ENCODE assay signal across 8 cellular contexts in the genomic region with DNA sequence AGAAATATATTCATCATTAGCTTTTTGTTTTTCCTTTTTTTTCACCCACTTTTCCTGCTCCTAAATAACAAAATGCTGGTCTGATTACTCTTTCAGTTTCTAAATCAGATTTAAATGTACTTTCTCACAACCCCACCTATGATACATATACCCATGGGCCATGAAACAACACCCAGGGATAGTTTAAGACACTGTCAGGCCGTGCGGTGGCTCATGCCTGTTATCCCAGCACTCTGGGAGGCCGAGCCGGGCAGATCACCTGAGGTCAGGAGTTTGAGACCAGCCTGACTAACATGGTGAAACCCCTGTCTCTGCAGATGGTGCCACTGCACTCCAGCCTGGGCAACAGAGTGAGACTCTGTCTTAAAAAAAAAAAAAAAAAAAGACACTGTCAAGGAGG. TPM values are rescaled to one million over a fixed set of nuclear protein-coding genes. Genes with fewer than 3 reads are reported as not detected.
DNase-seq lines count a peak whose midpoint lies in the region; ATAC-seq and TF ChIP-seq lines count a peak whose summit lies in the region.
"Not testable (repeated sequence)": the region's sequence is repeated elsewhere in the genome, so short reads cannot be mapped to it uniquely, and the experiment has no call there.

No MANE protein-coding gene starts in this region.

- intact Hi-C loops in activated CD4-positive, alpha-beta T cell treated with anti-CD3 and anti-CD28 coated beads for 36 hours (cut with DNase I, micrococcal nuclease), result loop anchor here in 1 of 2 experiments (2.0 to 5.0 kb wide), 4 partner anchors 169 to 567 kb away; partner anchors contain the start of genes BBOF1, DCAF4 and ENTPD5
- intact Hi-C loops in transverse colon (cut with DNase I; ENCODE audit: low total_unique reads), result not testable (repeated sequence)

- peak overlapping the region; percentile 48 for H3K27ac Mint-ChIP-seq in activated CD4-positive, alpha-beta T cell treated with anti-CD3 and anti-CD28 coated beads for 36 hours
- H3K27ac Mint-ChIP-seq in brain, result peak overlapping the region; percentile 77 to 98 (median 91)
- not testable (repeated sequence) for H3K27ac Mint-ChIP-seq in osteocyte (ENCODE audit: unreplicated experiment)

- peak overlapping the region; percentile 81 for H3K4me2 ChIP-seq in GM23248 (ENCODE audit: unreplicated experiment)
- H3K4me2 ChIP-seq in fibroblast of lung (ENCODE audit: extremely low read depth, insufficient read depth, low read length), result peak overlapping the region; percentile 7

- H3K4me3 Mint-ChIP-seq in activated CD4-positive, alpha-beta T cell treated with anti-CD3 and anti-CD28 coated beads for 36 hours, result peak overlapping the region; percentile 18
- H3K4me3 Mint-ChIP-seq in brain, result peak overlapping the region; percentile 47 to 98 (median 95)
- peak overlapping the region; percentile 33 for H3K4me3 Mint-ChIP-seq in osteocyte (ENCODE audit: unreplicated experiment)

- not testable (repeated sequence) for H3K36me3 ChIP-seq in GM23248 (ENCODE audit: low read depth); RWPE2 (ENCODE audit: low read depth); fibroblast of lung (ENCODE audit: control insufficient read depth, insufficient read depth, low read length); liver (ENCODE audit: control insufficient read depth in 4 of 4, insufficient read depth in 3 of 4, low read depth in 1 of 4, low read length in 3 of 4); transverse colon

- H3K27ac ChIP-seq in GM23248, result peak overlapping the region; percentile 99
- H3K27ac ChIP-seq in RWPE2 (ENCODE audit: poor library complexity, severe bottlenecking), result peak overlapping the region; percentile 13
- H3K27ac ChIP-seq in fibroblast of lung (ENCODE audit: insufficient read depth, low read length), result not testable (repeated sequence)
- H3K27ac ChIP-seq in liver (ENCODE audit: low read depth in 1 of 2, low read length in 2 of 2), result peak overlapping the region; percentile 21 to 55
- peak overlapping the region; percentile 75 to 87 (median 86) for H3K27ac ChIP-seq in transverse colon

- TF ChIP-seq POLR2A in transverse colon (IDR thresholded peaks at IDR 0.05), result not testable (repeated sequence)

- not testable (repeated sequence) for TF ChIP-seq EP300 in transverse colon (IDR thresholded peaks at IDR 0.05; ENCODE audit: low read depth)

- ATAC-seq in RWPE2 (ENCODE audit: low read depth); activated CD4-positive, alpha-beta T cell treated with anti-CD3 and anti-CD28 coated beads for 36 hours: not testable (repeated sequence)

- in situ Hi-C loops in GM23248 (cut with MboI), result not testable (repeated sequence)
- in situ Hi-C loops in transverse colon (cut with MboI; ENCODE audit: low pct_ligation_motif_present in 1 of 4, low pct_unique_long_range_greater_than_20kb in 1 of 4, low sequenced_read_pairs in 3 of 4), result loop anchor here in 1 of 4 donors (10.0 kb wide), 1 partner anchor 165 kb away; no protein-coding TSS in a partner anchor

- peaks cover 76% of the 10 kb centered on the region for H3K4me1 ChIP-seq in GM23248 (ENCODE audit: insufficient read depth)
- peaks cover 39% of the 10 kb centered on the region for H3K4me1 ChIP-seq in RWPE2 (ENCODE audit: insufficient read depth, poor library complexity, severe bottlenecking)
- H3K4me1 ChIP-seq in fibroblast of lung (ENCODE audit: control insufficient read depth, extremely low read depth, insufficient read depth, low read length), result peaks cover 38% of the 10 kb centered on the region
- H3K4me1 ChIP-seq in liver (ENCODE audit: control insufficient read depth in 4 of 4, insufficient read depth in 4 of 4, low read length in 3 of 4), result peaks cover 4 to 67% (median 62%) of the 10 kb centered on the region in 4 donors
- peaks cover 7 to 84% (median 73%) of the 10 kb centered on the region in 4 donors for H3K4me1 ChIP-seq in transverse colon

- H2AFZ ChIP-seq in GM23248; fibroblast of lung (ENCODE audit: low read length): not testable (repeated sequence)

- H3K79me2 ChIP-seq in GM23248 (ENCODE audit: insufficient read depth) (peaks cover 66% of the 10 kb centered on the region), fibroblast of lung (ENCODE audit: control insufficient read depth, insufficient read depth, low read length) (peaks cover 34% of the 10 kb centered on the region)

- H3K4me3 ChIP-seq in GM23248, result peak overlapping the region; percentile 59
- H3K4me3 ChIP-seq in RWPE2 (ENCODE audit: severe bottlenecking); fibroblast of lung (replicated peaks in 1 of 4; ENCODE audit: control extremely low read depth in 1 of 4, insufficient read depth in 1 of 4, low read depth in 3 of 4, low read length in 4 of 4); liver (ENCODE audit: low read depth in 1 of 3, low read length in 3 of 3); transverse colon: not testable (repeated sequence)

- not testable (repeated sequence) for H3K27me3 ChIP-seq in GM23248 (replicated peaks; ENCODE audit: insufficient read depth); RWPE2 (ENCODE audit: insufficient read depth, poor library complexity, severe bottlenecking); fibroblast of lung (ENCODE audit: control insufficient read depth, insufficient read depth, low read length); liver (ENCODE audit: control insufficient read depth in 4 of 4, insufficient read depth in 4 of 4, low read length in 3 of 4); transverse colon

- H3K9me3 ChIP-seq in GM23248 (ENCODE audit: low read depth); RWPE2 (ENCODE audit: severe bottlenecking); fibroblast of lung (ENCODE audit: control insufficient read depth, insufficient read depth, low read depth, low read length); liver (ENCODE audit: control insufficient read depth in 4 of 4, low read length in 3 of 4); transverse colon: not testable (repeated sequence)

- POLR2A ChIA-PET in activated CD4-positive, alpha-beta T cell treated with anti-CD3 and anti-CD28 coated beads for 36 hours (lab: Charles Lee), result not testable (repeated sequence)

- H4K20me1 ChIP-seq in GM23248 (ENCODE audit: insufficient read depth); fibroblast of lung (ENCODE audit: control insufficient read depth, extremely low read depth, insufficient read depth, low read length): not testable (repeated sequence)

- not testable (repeated sequence) for H3K9me3 Mint-ChIP-seq in activated CD4-positive, alpha-beta T cell treated with anti-CD3 and anti-CD28 coated beads for 36 hours (ENCODE audit: low read depth); brain; osteocyte (ENCODE audit: unreplicated experiment)

- 86 to 95% methylated on average over 4 of the region's 4 CpGs for WGBS in GM23248 (ENCODE audit: low coverage in 1 of 2, low lambda C conversion rate in 2 of 2, missing lambda C conversion rate in 2 of 2), 2 experiments
- WGBS in liver, result 90% methylated on average over 4 of the region's 4 CpGs
- WGBS in transverse colon (ENCODE audit: low coverage in 1 of 2), 2 donors, result 67 to 85% methylated on average over 3 to 4 of the region's 4 CpGs

- not testable (repeated sequence) for TF ChIP-seq CTCF in RWPE2 (IDR thresholded peaks at IDR 0.05; ENCODE audit: poor library complexity, severe bottlenecking); brain (conservative IDR thresholded peaks at IDR 0.05); fibroblast of lung (conservative IDR thresholded peaks at IDR 0.05 in 1 of 2, IDR thresholded peaks at IDR 0.05 in 1 of 2; ENCODE audit: low read depth in 1 of 2, low read length in 2 of 2); liver (IDR thresholded peaks at IDR 0.05; ENCODE audit: low read depth, low read length, missing input control); osteocyte (IDR thresholded peaks at IDR 0.05); transverse colon (IDR thresholded peaks at IDR 0.05)

- H3K36me3 Mint-ChIP-seq in activated CD4-positive, alpha-beta T cell treated with anti-CD3 and anti-CD28 coated beads for 36 hours (ENCODE audit: low read depth); brain; osteocyte (ENCODE audit: unreplicated experiment): not testable (repeated sequence)

- peaks cover 77% of the 10 kb centered on the region for H3F3A ChIP-seq in GM23248 (ENCODE audit: insufficient read depth)

- not testable (repeated sequence) for DNase-seq in GM23248; RWPE2 (ENCODE audit: low spot score); activated CD4-positive, alpha-beta T cell treated with anti-CD3 and anti-CD28 coated beads for 36 hours; fibroblast of lung (ENCODE audit: low read depth in 2 of 2); transverse colon
- peak; percentile 34 for DNase-seq in osteocyte (ENCODE audit: extremely low spot score, unreplicated experiment)

- H3K4me1 Mint-ChIP-seq in activated CD4-positive, alpha-beta T cell treated with anti-CD3 and anti-CD28 coated beads for 36 hours, result peaks cover 52% of the 10 kb centered on the region
- peaks cover 78% of the 10 kb centered on the region for H3K4me1 Mint-ChIP-seq in brain
- peaks cover 49% of the 10 kb centered on the region for H3K4me1 Mint-ChIP-seq in osteocyte (ENCODE audit: unreplicated experiment)

- not testable (repeated sequence) for H3K27me3 Mint-ChIP-seq in activated CD4-positive, alpha-beta T cell treated with anti-CD3 and anti-CD28 coated beads for 36 hours; osteocyte (ENCODE audit: unreplicated experiment)
- peaks cover 17% of the 10 kb centered on the region for H3K27me3 Mint-ChIP-seq in brain

- CTCF ChIA-PET in activated CD4-positive, alpha-beta T cell treated with anti-CD3 and anti-CD28 coated beads for 36 hours (lab: Charles Lee), result interaction anchor here (0.9 to 4.6 kb wide), 3 partner anchors 9 to 228 kb away, joined by 3 to 21 read pairs (median 3); no protein-coding TSS in a partner anchor

- not testable (repeated sequence) for H3K9me2 ChIP-seq in GM23248 (ENCODE audit: insufficient read depth)

- TF ChIP-seq RAD21 in liver (IDR thresholded peaks at IDR 0.05), result not testable (repeated sequence)

- peak overlapping the region; percentile 90 for H3K9ac ChIP-seq in GM23248
- not testable (repeated sequence) for H3K9ac ChIP-seq in fibroblast of lung (ENCODE audit: insufficient read depth, low read length); liver (ENCODE audit: low read depth in 1 of 2, low read length in 2 of 2)

RNA-seq across cellular contexts. Expression of gene NUMB, which starts 1.6 kb away (rescaled TPM):
- 64.8 and 101 TPM in 2 replicates for total RNA-seq in GM23248 (2014; rRNA removed; shearing (Covaris generic))
- polyA plus RNA-seq in GM23248 (2016; fragmentation: Nextera tagmentation; extraction: Ambion mirVana) (130 and 142 TPM in 2 replicates), brain (ENCODE audit: insufficient read depth, low read depth, low replicate concordance) (16.8 TPM), fibroblast of lung (107 and 151 TPM in 2 replicates), liver (10 to 100 TPM; 23.2 to 28.9 TPM)
- 10 to 100 TPM; 35.7 to 54.9 TPM for total RNA-seq in activated CD4-positive, alpha-beta T cell treated with anti-CD3 and anti-CD28 coated beads for 36 hours
- total RNA-seq in fibroblast of lung (21.3 and 36.0 TPM in 2 replicates), liver (10 to 100 TPM; 21.2 to 45.8 TPM), osteocyte (72.7 and 73.7 TPM in 2 replicates), transverse colon (100 to 1,000 TPM in 2 of 4 donors, 10 to 100 TPM in 2; 64.7 to 117 (median 103) TPM)
- 42.1 and 67.8 TPM in 2 replicates for polyA plus RNA-seq in fibroblast of lung (2012)
- polyA minus RNA-seq in fibroblast of lung (ENCODE audit: low replicate concordance), result 210 and 265 TPM in 2 replicates

RNA-seq across cellular contexts. Expression of gene RIOX1, which starts 30.8 kb away (rescaled TPM):
- total RNA-seq in GM23248 (2014; rRNA removed; shearing (Covaris generic)), result 16.6 and 20.4 TPM in 2 replicates
- 7.9 and 8.1 TPM in 2 replicates for polyA plus RNA-seq in GM23248 (2016; fragmentation: Nextera tagmentation; extraction: Ambion mirVana)
- total RNA-seq in activated CD4-positive, alpha-beta T cell treated with anti-CD3 and anti-CD28 coated beads for 36 hours, result 10 to 100 TPM; 12.8 to 12.9 TPM
- 8.4 TPM for polyA plus RNA-seq in brain (ENCODE audit: insufficient read depth, low read depth, low replicate concordance)
- total RNA-seq in fibroblast of lung, result 12.4 and 15.2 TPM in 2 replicates
- 5.6 and 8.2 TPM in 2 replicates for polyA plus RNA-seq in fibroblast of lung
- 6.9 and 11.1 TPM in 2 replicates for polyA plus RNA-seq in fibroblast of lung (2012)
- 6.6 and 9.4 TPM in 2 replicates for polyA minus RNA-seq in fibroblast of lung (ENCODE audit: low replicate concordance)
- 10 to 100 TPM in 1 of 2 donors, 1 to 10 TPM in 1; 7.4 to 11.0 TPM for total RNA-seq in liver
- 1 to 10 TPM; 3.0 to 5.8 TPM for polyA plus RNA-seq in liver
- 14.8 and 16.3 TPM in 2 replicates for total RNA-seq in osteocyte
- total RNA-seq in transverse colon, result 10 to 100 TPM in 3 of 4 donors, 1 to 10 TPM in 1; 9.6 to 39.8 (median 18.0) TPM

Comparison
In these comparisons a context has a peak if more than half of its experiments do, and no peak if none do; other contexts are left out.
1. H3K4me3 Mint-ChIP-seq: peak in every context shown above with its lines; median percentile 95 in brain; 33 in osteocyte; 18 in activated CD4-positive, alpha-beta T cell treated with anti-CD3 and anti-CD28 coated beads for 36 hours.